ENCODE assay signal across 29 cellular contexts in the genomic region with DNA sequence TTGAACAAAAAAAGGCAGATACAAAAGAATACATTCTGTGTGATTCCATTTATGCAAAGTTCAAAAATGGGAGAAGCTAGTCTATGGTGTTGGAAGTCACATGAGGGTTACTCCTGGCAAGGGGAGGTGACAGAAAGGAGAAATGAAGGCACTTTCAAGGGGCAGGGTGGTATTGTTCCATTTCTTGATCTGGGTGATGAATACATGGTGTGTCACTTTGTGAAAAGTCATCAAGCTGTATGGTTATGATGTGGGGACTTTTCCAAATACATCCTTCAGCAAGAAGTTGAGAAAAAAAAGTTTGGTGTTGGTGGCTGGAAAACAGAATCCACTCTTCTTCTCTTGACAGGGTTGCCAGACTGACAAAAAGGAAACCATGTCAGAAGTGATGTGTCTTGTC.
"Had no signal": no experiment of that assay in that cellular context is flagged by ENCODE, and none has a peak within 500 bp of the region (broad histone marks: within the 10 kb centered on the region; RNA-seq: fewer than 3 reads in every experiment).

No MANE protein-coding gene starts in this region.

- H3K4me3 Mint-ChIP-seq: activated CD8-positive, alpha-beta T cell treated with anti-CD3 and anti-CD28 coated beads for 36 hours; activated naive CD8-positive, alpha-beta T cell treated with anti-CD3 and anti-CD28 coated beads for 36 hours; activated naive CD8-positive, alpha-beta T cell treated with anti-CD3 and anti-CD28 coated beads, Interleukin-2, amount 50 U/mL, for 24 hours; activated T-cell treated with anti-CD3 and anti-CD28 coated beads, Interleukin-2, amount 50 U/mL, for 24 hours; activated T-helper 1 cell treated with anti-CD3 and anti-CD28 coated beads, Interleukin-12 subunit alpha, Interleukin-12 subunit beta, Interleukin-2, Interleukin-4 antibody, amounts not matched to agents 30 ng/mL and 10 ng/mL and 1 ng/mL, durations not matched to agents 14 hours and 24 hours and 36 hours; effector memory CD8-positive, alpha-beta T cell had no signal

- H3K27me3 Mint-ChIP-seq: activated naive CD8-positive, alpha-beta T cell treated with anti-CD3 and anti-CD28 coated beads for 36 hours had no signal

- ATAC-seq: activated CD8-positive, alpha-beta T cell treated with anti-CD3 and anti-CD28 coated beads for 36 hours; activated naive CD8-positive, alpha-beta T cell treated with anti-CD3 and anti-CD28 coated beads, Interleukin-2, amount 50 U/mL, for 24 hours; body of pancreas; effector memory CD8-positive, alpha-beta T cell; gastroesophageal sphincter; heart right ventricle had no signal

- H3K27ac Mint-ChIP-seq: activated CD8-positive, alpha-beta T cell treated with anti-CD3 and anti-CD28 coated beads for 36 hours; activated naive CD8-positive, alpha-beta T cell treated with anti-CD3 and anti-CD28 coated beads for 36 hours; activated naive CD8-positive, alpha-beta T cell treated with anti-CD3 and anti-CD28 coated beads, Interleukin-2, amount 50 U/mL, for 24 hours; activated T-cell treated with anti-CD3 and anti-CD28 coated beads, Interleukin-2, amount 50 U/mL, for 24 hours; activated T-helper 1 cell treated with anti-CD3 and anti-CD28 coated beads, Interleukin-12 subunit alpha, Interleukin-12 subunit beta, Interleukin-2, Interleukin-4 antibody, amounts not matched to agents 30 ng/mL and 10 ng/mL and 1 ng/mL, durations not matched to agents 14 hours and 24 hours and 36 hours; effector memory CD8-positive, alpha-beta T cell had no signal

- H3K9me3 ChIP-seq: adrenal gland, body of pancreas, esophagus squamous epithelium, gastroesophageal sphincter, heart right ventricle had no signal

- H3K9me3 Mint-ChIP-seq: activated CD8-positive, alpha-beta T cell treated with anti-CD3 and anti-CD28 coated beads for 36 hours; activated naive CD8-positive, alpha-beta T cell treated with anti-CD3 and anti-CD28 coated beads for 36 hours; activated naive CD8-positive, alpha-beta T cell treated with anti-CD3 and anti-CD28 coated beads, Interleukin-2, amount 50 U/mL, for 24 hours; activated T-cell treated with anti-CD3 and anti-CD28 coated beads, Interleukin-2, amount 50 U/mL, for 24 hours; activated T-helper 1 cell treated with anti-CD3 and anti-CD28 coated beads, Interleukin-12 subunit alpha, Interleukin-12 subunit beta, Interleukin-2, Interleukin-4 antibody, amounts not matched to agents 30 ng/mL and 10 ng/mL and 1 ng/mL, durations not matched to agents 14 hours and 24 hours and 36 hours; effector memory CD8-positive, alpha-beta T cell had no signal

- H3K36me3 Mint-ChIP-seq: activated naive CD8-positive, alpha-beta T cell treated with anti-CD3 and anti-CD28 coated beads for 36 hours had no signal

- H3K4me1 Mint-ChIP-seq: activated naive CD8-positive, alpha-beta T cell treated with anti-CD3 and anti-CD28 coated beads for 36 hours; activated naive CD8-positive, alpha-beta T cell treated with anti-CD3 and anti-CD28 coated beads, Interleukin-2, amount 50 U/mL, for 24 hours had no signal

- DNase-seq: activated CD4-positive, alpha-beta T cell treated with anti-CD3 and anti-CD28 coated beads for 4 hours; activated CD4-positive, alpha-beta T cell treated with anti-CD3 and anti-CD28 coated beads, Interleukin-2, amount 50 U/mL, for 1 hour; activated CD4-positive, alpha-beta T cell treated with anti-CD3 and anti-CD28 coated beads, Interleukin-2, amount 50 U/mL, for 48 hours; activated CD4-positive, CD25-positive, alpha-beta regulatory T cell; activated CD4-positive, CD25-positive, alpha-beta regulatory T cell treated with anti-CD3 and anti-CD28 coated beads, Interleukin-2, amount 50 U/mL, for 72 hours; activated CD8-positive, alpha-beta memory T cell treated with anti-CD3 and anti-CD28 coated beads for 24 hours; activated CD8-positive, alpha-beta T cell treated with anti-CD3 and anti-CD28 coated beads for 36 hours; activated gamma-delta T cell; activated naive CD4-positive, alpha-beta T cell treated with anti-CD3 and anti-CD28 coated beads, Interleukin-2, amount 50 U/mL, for 16 hours; activated naive CD4-positive, alpha-beta T cell treated with Interleukin-2 at 50 U/mL for 16 hours; activated naive CD8-positive, alpha-beta T cell treated with anti-CD3 and anti-CD28 coated beads for 36 hours; activated naive CD8-positive, alpha-beta T cell treated with anti-CD3 and anti-CD28 coated beads, Interleukin-2, amount 50 U/mL, for 24 hours; activated T-cell treated with anti-CD3 and anti-CD28 coated beads, Interleukin-2, amount 50 U/mL, for 24 hours; adrenal gland; amygdala; aorta; body of pancreas; caudate nucleus; cortex of kidney; dermis blood vessel endothelial cell; effector CD4-positive, alpha-beta T cell; effector memory CD8-positive, alpha-beta T cell; esophagus squamous epithelium; foreskin melanocyte; heart right ventricle; T-helper 1 cell; T-helper 2 cell had no signal
